8 cellular contexts compared by ENCODE assay signal in genomic region chr11:78310500-78310909, GRCh38.
DNase-seq lines count a peak whose midpoint lies in the region; FAIRE-seq and TF ChIP-seq lines count a peak whose summit lies in the region.

No MANE protein-coding gene starts in this region.

- FAIRE-seq in GM12891 (lab: Jason Lieb, UNC), result peak; percentile 74

- H3K27ac Mint-ChIP-seq in HFFc6, result peak overlapping the region; percentile 44; the same call in 1 of the 2 replicates
- peak overlapping the region; percentile 86 for H3K27ac Mint-ChIP-seq in mesothelial cell of epicardium

- no peaks in the 10 kb centered on the region for H3K36me3 ChIP-seq in OCI-LY3 (replicated peaks; ENCODE audit: low read depth, low read length)
- no peaks in the 10 kb centered on the region for H3K36me3 ChIP-seq in effector memory CD4-positive, alpha-beta T cell (ENCODE audit: control insufficient read depth, insufficient read depth, low read length)

- H3K9me3 ChIP-seq in OCI-LY3 (ENCODE audit: insufficient read depth, low read length), result no peaks in the 10 kb centered on the region
- no peaks in the 10 kb centered on the region for H3K9me3 ChIP-seq in effector memory CD4-positive, alpha-beta T cell (ENCODE audit: control insufficient read depth, low read length)

- H4K20me1 ChIP-seq in OCI-LY3 (ENCODE audit: insufficient read depth, low read length), result no peaks in the 10 kb centered on the region

- peak overlapping the region; percentile 29 for H3K4me3 ChIP-seq in OCI-LY3 (ENCODE audit: low read length)
- H3K4me3 ChIP-seq in effector memory CD4-positive, alpha-beta T cell (ENCODE audit: insufficient read depth, low read depth, low read length, poor library complexity, severe bottlenecking), result no peak overlapping the region

- TF ChIP-seq CTCF in HFFc6 (IDR thresholded peaks at IDR 0.05), result no peak
- TF ChIP-seq CTCF in OCI-LY3 (IDR thresholded peaks at IDR 0.05; ENCODE audit: low read depth, low read length), result no peak
- TF ChIP-seq CTCF in mesothelial cell of epicardium (IDR thresholded peaks at IDR 0.05; ENCODE audit: unreplicated experiment), result no peak

- no peak for TF ChIP-seq POLR2A in GM12891 (IDR thresholded peaks at IDR 0.05; ENCODE audit: low read depth, low read length)

- H3K4me1 Mint-ChIP-seq in HFFc6 (ENCODE audit: low read depth) (peaks cover 33% of the 10 kb centered on the region), mesothelial cell of epicardium (peaks cover 61% of the 10 kb centered on the region)

- 0 out of 2 replicates have a peak overlapping the region, but pooled peaks have one; percentile 1 for H2AFZ ChIP-seq in OCI-LY3 (ENCODE audit: low read depth, low read length)

- H3K4me1 ChIP-seq in OCI-LY3 (ENCODE audit: low read length), result peaks cover 58% of the 10 kb centered on the region
- no peaks in the 10 kb centered on the region for H3K4me1 ChIP-seq in effector memory CD4-positive, alpha-beta T cell (ENCODE audit: control insufficient read depth, insufficient read depth, low read length, poor library complexity, severe bottlenecking)

- DNase-seq in GM12891 (ENCODE audit: insufficient read length, low spot score) (peak; percentile 47), HFFc6 (no peak), mesothelial cell of epicardium (ENCODE audit: low spot score in 2 of 2, unreplicated experiment in 2 of 2) (no peak), NCI-H1048 (lab: John Stamatoyannopoulos, UW) (no peak), occipital lobe (lab: John Stamatoyannopoulos, UW) (no peak), T-helper 1 cell (no peak)
- no peak for DNase-seq in effector memory CD4-positive, alpha-beta T cell

- peaks cover 8% of the 10 kb centered on the region for H3K79me2 ChIP-seq in OCI-LY3 (ENCODE audit: low read length)

- H3K27me3 Mint-ChIP-seq in HFFc6 (ENCODE audit: insufficient read depth), result no peaks in the 10 kb centered on the region
- no peaks in the 10 kb centered on the region for H3K27me3 Mint-ChIP-seq in mesothelial cell of epicardium (ENCODE audit: low read depth)

- peak overlapping the region; percentile 42 for H3K4me2 ChIP-seq in OCI-LY3 (ENCODE audit: low read length)

- peak overlapping the region; percentile 7; the same call in 1 of the 2 replicates for H3K4me3 Mint-ChIP-seq in HFFc6
- H3K4me3 Mint-ChIP-seq in mesothelial cell of epicardium, result no peak overlapping the region

- H3K36me3 Mint-ChIP-seq in HFFc6 (ENCODE audit: low read depth), result no peaks in the 10 kb centered on the region
- H3K36me3 Mint-ChIP-seq in mesothelial cell of epicardium, result no peaks in the 10 kb centered on the region

- H3K27ac ChIP-seq in OCI-LY3 (ENCODE audit: low read length), result peak overlapping the region; percentile 30
- H3K27ac ChIP-seq in effector memory CD4-positive, alpha-beta T cell (ENCODE audit: insufficient read depth, low read length, poor library complexity, severe bottlenecking), result no peak overlapping the region

- no peaks in the 10 kb centered on the region for H3K27me3 ChIP-seq in OCI-LY3 (ENCODE audit: low read depth, low read length)
- H3K27me3 ChIP-seq in effector memory CD4-positive, alpha-beta T cell (replicated peaks; ENCODE audit: control insufficient read depth, insufficient read depth, low read length, poor library complexity, severe bottlenecking), result no peaks in the 10 kb centered on the region

- H3K9me3 Mint-ChIP-seq in HFFc6 (no peaks in the 10 kb centered on the region), mesothelial cell of epicardium (no peaks in the 10 kb centered on the region)

- no peak overlapping the region for H3K9ac ChIP-seq in OCI-LY3 (ENCODE audit: low read length)

TF ChIP-seq in GM12891, 5 proteins besides CTCF, POLR2A, EP300 and RAD21:
- TF ChIP-seq POU2F2 (IDR thresholded peaks at IDR 0.05; ENCODE audit: low read depth, low read length) (peak; percentile 67; the same call in 1 of the 2 replicates), SPI1 (IDR thresholded peaks at IDR 0.05; ENCODE audit: low read depth, low read length) (no peak; the same call in 1 of the 2 replicates), TAF1 (IDR thresholded peaks at IDR 0.05; ENCODE audit: low read depth, low read length) (no peak), PAX5 (IDR thresholded peaks at IDR 0.05; ENCODE audit: insufficient read depth, low read length, severe bottlenecking) (no peak)
